18 cellular contexts compared by ENCODE assay signal in the genomic region with DNA sequence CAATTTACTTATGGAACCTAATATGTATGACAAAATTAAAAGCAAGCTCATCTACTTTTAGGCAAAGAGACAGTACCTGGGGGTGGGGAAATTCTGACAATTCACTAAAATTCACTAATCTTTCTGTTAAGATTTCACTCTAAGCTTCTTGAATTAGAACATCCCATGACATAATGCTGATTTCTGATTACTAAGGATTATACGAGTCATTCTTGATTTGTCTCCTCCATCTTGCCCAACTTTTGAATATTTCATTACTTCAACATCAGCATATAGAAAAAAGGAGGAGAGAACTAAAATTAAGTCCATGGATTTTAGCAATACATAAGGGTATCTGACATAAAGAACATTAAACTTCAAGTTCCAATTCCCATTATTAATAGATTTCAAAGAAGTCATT. TPM values are rescaled to one million over a fixed set of nuclear protein-coding genes. Genes with fewer than 3 reads are reported as not detected.
DNase-seq lines count a peak whose midpoint lies in the region; ATAC-seq and TF ChIP-seq lines count a peak whose summit lies in the region.
"Had no signal": no experiment of that assay in that cellular context is flagged by ENCODE, and none has a peak within 500 bp of the region (broad histone marks: within the 10 kb centered on the region; RNA-seq: fewer than 3 reads in every experiment).

No MANE protein-coding gene starts in this region.

- POLR2A ChIA-PET in activated CD4-positive, alpha-beta T cell treated with anti-CD3 and anti-CD28 coated beads for 36 hours (lab: Charles Lee) = interaction anchor here (0.6 to 0.7 kb wide), 2 partner anchors 449 to 722 kb away, joined by 3 read pairs; no protein-coding TSS in a partner anchor
- POLR2A ChIA-PET in HEK293 (lab: Yijun Ruan, JAX) = no interaction called here

- peak overlapping the region; percentile 96 for H3K4me3 Mint-ChIP-seq in activated CD4-positive, alpha-beta T cell treated with anti-CD3 and anti-CD28 coated beads for 36 hours
- peak overlapping the region; percentile 91 for H3K4me3 Mint-ChIP-seq in activated naive CD8-positive, alpha-beta T cell
- peak overlapping the region; percentile 35 for H3K4me3 Mint-ChIP-seq in natural killer cell
- H3K4me3 Mint-ChIP-seq: activated B cell treated with CpG ODN at 0.5 μM for 24 hours; activated CD8-positive, alpha-beta memory T cell treated with anti-CD3 and anti-CD28 coated beads, Interleukin-2, amount 10 ng/mL, durations not matched to agents 7 days and 5 days had no signal

- no peaks in the 10 kb centered on the region; the same call in 1 of the 2 replicates for H3K4me1 ChIP-seq in HEK293 (ENCODE audit: control insufficient read depth, insufficient read depth, low read length)

- CTCF ChIA-PET in activated CD4-positive, alpha-beta T cell treated with anti-CD3 and anti-CD28 coated beads for 36 hours (lab: Charles Lee) = interaction anchor here (0.6 kb wide), 1 partner anchor 257 kb away, joined by 3 read pairs; no protein-coding TSS in a partner anchor
- CTCF ChIA-PET in HEK293 (lab: Yijun Ruan, JAX) = interaction anchor here (0.7 kb wide), 1 partner anchor 47 kb away, joined by 3 read pairs; no protein-coding TSS in a partner anchor

- intact Hi-C loops in activated CD4-positive, alpha-beta T cell treated with anti-CD3 and anti-CD28 coated beads for 36 hours (cut with DNase I, micrococcal nuclease) = loop anchor here (5.0 to 10.0 kb wide), 4 partner anchors 187 to 1013 kb away; a partner anchor contains a TSS
- intact Hi-C loops in natural killer cell (cut with micrococcal nuclease) = no loop called here

- peaks cover 0 to 13% of the 10 kb centered on the region in 2 experiments; a peak in 2 of 3 replicates for H3K36me3 ChIP-seq in HEK293 (ENCODE audit: control insufficient read depth in 2 of 2, insufficient read depth in 1 of 2, low read length in 2 of 2)
- H3K36me3 ChIP-seq: right atrium auricular region had no signal

- no peaks in the 10 kb centered on the region for H3K9me3 ChIP-seq in HEK293 (ENCODE audit: control insufficient read depth, insufficient read depth, low read depth, low read length)
- H3K9me3 ChIP-seq: MG63, right atrium auricular region had no signal

- ATAC-seq in activated CD4-positive, alpha-beta T cell treated with anti-CD3 and anti-CD28 coated beads for 36 hours = no peak
- no peak for ATAC-seq in natural killer cell
- ATAC-seq in GM19467 (IDR thresholded peaks at IDR 0.05; ENCODE audit: unreplicated experiment) = no peak
- ATAC-seq: activated CD8-positive, alpha-beta memory T cell treated with anti-CD3 and anti-CD28 coated beads, Interleukin-2, amount 10 ng/mL, durations not matched to agents 7 days and 5 days had no signal

- peaks cover 40% of the 10 kb centered on the region for H3K4me1 Mint-ChIP-seq in activated CD4-positive, alpha-beta T cell treated with anti-CD3 and anti-CD28 coated beads for 36 hours
- peaks cover 43% of the 10 kb centered on the region for H3K4me1 Mint-ChIP-seq in activated naive CD8-positive, alpha-beta T cell (ENCODE audit: low read depth)
- H3K4me1 Mint-ChIP-seq in natural killer cell = peaks cover 13 to 18% of the 10 kb centered on the region in 2 donors

- TF ChIP-seq CTCF in HEK293 (tag by site-specific recombination; IDR thresholded peaks at IDR 0.05) = no peak
- no peak for TF ChIP-seq CTCF in natural killer cell (IDR thresholded peaks at IDR 0.05)

- no peak overlapping the region for H3K4me3 ChIP-seq in HEK293 (ENCODE audit: low read depth, low read length)
- H3K4me3 ChIP-seq: MG63, right atrium auricular region had no signal

- H3K27ac ChIP-seq in HEK293 (ENCODE audit: extremely low read depth, low read depth, low read length) = no peak overlapping the region
- H3K27ac ChIP-seq: right atrium auricular region had no signal

- peaks cover 11% of the 10 kb centered on the region for H3K9me3 Mint-ChIP-seq in activated CD4-positive, alpha-beta T cell treated with anti-CD3 and anti-CD28 coated beads for 36 hours (ENCODE audit: low read depth)
- peaks cover 5% of the 10 kb centered on the region for H3K9me3 Mint-ChIP-seq in activated naive CD8-positive, alpha-beta T cell (ENCODE audit: low read depth)
- H3K9me3 Mint-ChIP-seq in natural killer cell = no peaks in the 10 kb centered on the region
- H3K9me3 Mint-ChIP-seq: activated B cell treated with CpG ODN at 0.5 μM for 24 hours had no signal

- peaks cover 44% of the 10 kb centered on the region for H3K36me3 Mint-ChIP-seq in activated CD4-positive, alpha-beta T cell treated with anti-CD3 and anti-CD28 coated beads for 36 hours (ENCODE audit: low read depth)
- peaks cover 28% of the 10 kb centered on the region for H3K36me3 Mint-ChIP-seq in activated naive CD8-positive, alpha-beta T cell
- no peaks in the 10 kb centered on the region for H3K36me3 Mint-ChIP-seq in natural killer cell

- no peak for DNase-seq in activated CD4-positive, alpha-beta T cell treated with anti-CD3 and anti-CD28 coated beads for 36 hours
- no peak for DNase-seq in activated CD4-positive, alpha-beta T cell treated with anti-CD3 and anti-CD28 coated beads for 48 hours
- DNase-seq in natural killer cell = no peak
- DNase-seq in HT-29 (ENCODE audit: low spot score) = no peak
- DNase-seq in DMS153 (lab: John Stamatoyannopoulos, UW) = no peak
- DNase-seq: activated B cell treated with CpG ODN at 0.5 μM for 24 hours; activated CD8-positive, alpha-beta memory T cell treated with anti-CD3 and anti-CD28 coated beads, Interleukin-2, amount 10 ng/mL, durations not matched to agents 7 days and 5 days; activated naive CD4-positive, alpha-beta T cell treated with anti-CD3 and anti-CD28 coated beads, Interleukin-2, amount 50 U/mL, for 16 hours; erythroblast; MG63; NCI-H2029; NCI-H446 treated with DMSO at 0.1 percent for 48 hours; Right ventricle myocardium superior; trophoblast cell had no signal

- H3K27ac Mint-ChIP-seq in activated CD4-positive, alpha-beta T cell treated with anti-CD3 and anti-CD28 coated beads for 36 hours = peak overlapping the region; percentile 40
- H3K27ac Mint-ChIP-seq in activated naive CD8-positive, alpha-beta T cell = peak overlapping the region; percentile 41
- peak overlapping the region in 1 of 2 donors; percentile 12 for H3K27ac Mint-ChIP-seq in natural killer cell
- H3K27ac Mint-ChIP-seq: activated B cell treated with CpG ODN at 0.5 μM for 24 hours; activated CD8-positive, alpha-beta memory T cell treated with anti-CD3 and anti-CD28 coated beads, Interleukin-2, amount 10 ng/mL, durations not matched to agents 7 days and 5 days had no signal

- H3K27me3 Mint-ChIP-seq in activated CD4-positive, alpha-beta T cell treated with anti-CD3 and anti-CD28 coated beads for 36 hours = peaks cover 7% of the 10 kb centered on the region
- H3K27me3 Mint-ChIP-seq in activated naive CD8-positive, alpha-beta T cell = peaks cover 3% of the 10 kb centered on the region
- peaks cover 3 to 5% of the 10 kb centered on the region in 2 donors for H3K27me3 Mint-ChIP-seq in natural killer cell (ENCODE audit: low read depth in 2 of 2)
- H3K27me3 Mint-ChIP-seq: activated B cell treated with CpG ODN at 0.5 μM for 24 hours had no signal

TF ChIP-seq in HEK293, 187 proteins besides CTCF, POLR2A, EP300 and RAD21 (continues in another document):
- TF ChIP-seq, protein P1, sequence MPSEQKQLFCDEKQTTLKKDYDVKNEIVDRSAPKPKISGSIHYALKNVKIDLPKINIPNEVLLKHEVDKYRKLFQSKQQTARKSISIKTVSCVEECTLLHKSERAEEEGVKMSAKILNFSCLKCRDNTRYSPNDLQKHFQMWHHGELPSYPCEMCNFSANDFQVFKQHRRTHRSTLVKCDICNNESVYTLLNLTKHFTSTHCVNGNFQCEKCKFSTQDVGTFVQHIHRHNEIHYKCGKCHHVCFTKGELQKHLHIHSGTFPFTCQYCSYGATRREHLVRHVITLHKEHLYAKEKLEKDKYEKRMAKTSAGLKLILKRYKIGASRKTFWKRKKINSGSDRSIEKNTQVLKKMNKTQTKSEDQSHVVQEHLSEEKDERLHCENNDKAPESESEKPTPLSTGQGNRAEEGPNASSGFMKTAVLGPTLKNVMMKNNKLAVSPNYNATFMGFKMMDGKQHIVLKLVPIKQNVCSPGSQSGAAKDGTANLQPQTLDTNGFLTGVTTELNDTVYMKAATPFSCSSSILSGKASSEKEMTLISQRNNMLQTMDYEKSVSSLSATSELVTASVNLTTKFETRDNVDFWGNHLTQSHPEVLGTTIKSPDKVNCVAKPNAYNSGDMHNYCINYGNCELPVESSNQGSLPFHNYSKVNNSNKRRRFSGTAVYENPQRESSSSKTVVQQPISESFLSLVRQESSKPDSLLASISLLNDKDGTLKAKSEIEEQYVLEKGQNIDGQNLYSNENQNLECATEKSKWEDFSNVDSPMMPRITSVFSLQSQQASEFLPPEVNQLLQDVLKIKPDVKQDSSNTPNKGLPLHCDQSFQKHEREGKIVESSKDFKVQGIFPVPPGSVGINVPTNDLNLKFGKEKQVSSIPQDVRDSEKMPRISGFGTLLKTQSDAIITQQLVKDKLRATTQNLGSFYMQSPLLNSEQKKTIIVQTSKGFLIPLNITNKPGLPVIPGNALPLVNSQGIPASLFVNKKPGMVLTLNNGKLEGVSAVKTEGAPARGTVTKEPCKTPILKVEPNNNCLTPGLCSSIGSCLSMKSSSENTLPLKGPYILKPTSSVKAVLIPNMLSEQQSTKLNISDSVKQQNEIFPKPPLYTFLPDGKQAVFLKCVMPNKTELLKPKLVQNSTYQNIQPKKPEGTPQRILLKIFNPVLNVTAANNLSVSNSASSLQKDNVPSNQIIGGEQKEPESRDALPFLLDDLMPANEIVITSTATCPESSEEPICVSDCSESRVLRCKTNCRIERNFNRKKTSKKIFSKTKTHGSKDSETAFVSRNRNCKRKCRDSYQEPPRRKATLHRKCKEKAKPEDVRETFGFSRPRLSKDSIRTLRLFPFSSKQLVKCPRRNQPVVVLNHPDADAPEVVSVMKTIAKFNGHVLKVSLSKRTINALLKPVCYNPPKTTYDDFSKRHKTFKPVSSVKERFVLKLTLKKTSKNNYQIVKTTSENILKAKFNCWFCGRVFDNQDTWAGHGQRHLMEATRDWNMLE (tag by site-specific recombination; conservative IDR thresholded peaks at IDR 0.05; ENCODE audit: low read depth) = no peak
- no peak for TF ChIP-seq ZNF174 (tag by site-specific recombination; IDR thresholded peaks at IDR 0.05)
- TF ChIP-seq, protein P2, sequence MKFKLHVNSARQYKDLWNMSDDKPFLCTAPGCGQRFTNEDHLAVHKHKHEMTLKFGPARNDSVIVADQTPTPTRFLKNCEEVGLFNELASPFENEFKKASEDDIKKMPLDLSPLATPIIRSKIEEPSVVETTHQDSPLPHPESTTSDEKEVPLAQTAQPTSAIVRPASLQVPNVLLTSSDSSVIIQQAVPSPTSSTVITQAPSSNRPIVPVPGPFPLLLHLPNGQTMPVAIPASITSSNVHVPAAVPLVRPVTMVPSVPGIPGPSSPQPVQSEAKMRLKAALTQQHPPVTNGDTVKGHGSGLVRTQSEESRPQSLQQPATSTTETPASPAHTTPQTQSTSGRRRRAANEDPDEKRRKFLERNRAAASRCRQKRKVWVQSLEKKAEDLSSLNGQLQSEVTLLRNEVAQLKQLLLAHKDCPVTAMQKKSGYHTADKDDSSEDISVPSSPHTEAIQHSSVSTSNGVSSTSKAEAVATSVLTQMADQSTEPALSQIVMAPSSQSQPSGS (tag by site-specific recombination; IDR thresholded peaks at IDR 0.05; ENCODE audit: low read depth) = 0 out of 2 replicates have a peak, but pooled peaks have one; percentile 8

RNA-seq across cellular contexts. Expression of a gene that starts 2.3 kb away (rescaled TPM):
- 10 to 100 TPM; 21.9 to 22.6 TPM for total RNA-seq in activated CD4-positive, alpha-beta T cell treated with anti-CD3 and anti-CD28 coated beads for 36 hours
- total RNA-seq in natural killer cell = 10 to 100 TPM; 13.3 to 19.3 (median 15.2) TPM
- total RNA-seq in HT-29 (2014; rRNA removed; shearing (Covaris generic)) = 17.7 and 20.0 TPM in 2 replicates

Comparison
In these comparisons a context has a peak if more than half of its experiments do, and no peak if none do; other contexts are left out.
1. H3K4me3 Mint-ChIP-seq: peak in every context shown above with its lines; median percentile 96 in activated CD4-positive, alpha-beta T cell treated with anti-CD3 and anti-CD28 coated beads for 36 hours; 91 in activated naive CD8-positive, alpha-beta T cell; 35 in natural killer cell.